ENCODE assay signal across 8 cellular contexts in genomic region chr16:50066482-50067289, GRCh38. TPM values are rescaled to one million over a fixed set of nuclear protein-coding genes. Genes with fewer than 3 reads are reported as not detected.
DNase-seq lines count a peak whose midpoint lies in the region; ATAC-seq and TF ChIP-seq lines count a peak whose summit lies in the region.

No MANE protein-coding gene starts in this region.

- peak overlapping the region in 5 of 6 donors; percentile 14 to 93 (median 79) for H3K27ac Mint-ChIP-seq in naive B cell

- no peaks in the 10 kb centered on the region for H3K27me3 ChIP-seq in HUES64 (ENCODE audit: insufficient read depth, low read length)

- peak overlapping the region; percentile 87 to 95 (median 92) for H3K4me3 Mint-ChIP-seq in naive B cell

- peaks cover 4% of the 10 kb centered on the region for H3K4me1 ChIP-seq in HUES64 (ENCODE audit: insufficient read depth, low read length)

- no peaks in the 10 kb centered on the region for H3K9me3 Mint-ChIP-seq in naive B cell

- peaks cover 26 to 31% (median 27%) of the 10 kb centered on the region in 3 donors for H3K4me1 Mint-ChIP-seq in naive B cell

- H3K9me3 ChIP-seq in HUES64 (ENCODE audit: insufficient read depth, low read depth, low read length), result no peaks in the 10 kb centered on the region

- no peak for TF ChIP-seq CTCF in AG10803 (conservative IDR thresholded peaks at IDR 0.05; ENCODE audit: low read length)

- DNase-seq in AG10803 (ENCODE audit: low read depth) (no peak), caudate nucleus (lab: John Stamatoyannopoulos, UW) (peak in 4 of 61 donors; percentile 40 to 63 (median 42)), naive B cell (no peak), islet precursor cell (no peak)

- WGBS in HUES64, result 25% methylated on average over 34 of the region's 34 CpGs

- ATAC-seq in naive B cell (ENCODE audit: low read depth in 2 of 2) (no peak), HG02884 (IDR thresholded peaks at IDR 0.05; ENCODE audit: unreplicated experiment) (no peak), HG02798 (IDR thresholded peaks at IDR 0.05; ENCODE audit: poor library complexity, unreplicated experiment) (no peak), GM21737 (IDR thresholded peaks at IDR 0.05; ENCODE audit: unreplicated experiment) (no peak)

- peaks cover 32% of the 10 kb centered on the region for H3K36me3 ChIP-seq in HUES64 (ENCODE audit: insufficient read depth, low read length)

- H3K27ac ChIP-seq in HUES64 (ENCODE audit: low read depth, low read length), result peak overlapping the region; percentile 59; the same call in 1 of the 2 replicates
- peak overlapping the region; percentile 98 for H3K27ac ChIP-seq in caudate nucleus (ENCODE audit: low read depth, low read length)

- H3K4me3 ChIP-seq in AG10803 (ENCODE audit: low read length) (peak overlapping the region; percentile 96), HUES64 (ENCODE audit: low read length) (peak overlapping the region; percentile 97)

- H3K9ac ChIP-seq in HUES64 (ENCODE audit: low read depth, low read length), result peak overlapping the region; percentile 90

- peaks cover 7 to 12% of the 10 kb centered on the region in 2 donors for H3K36me3 Mint-ChIP-seq in naive B cell

- H3K27me3 Mint-ChIP-seq in naive B cell, result no peaks in the 10 kb centered on the region

RNA-seq across cellular contexts. Expression of gene HEATR3, which starts 0.9 kb away (rescaled TPM):
- polyA plus RNA-seq in HUES64 (2013, experiment 1 of 2), result 17.3 TPM
- polyA plus RNA-seq in HUES64 (2013, experiment 2 of 2), result 15.6 TPM
- polyA plus RNA-seq in naive B cell (ENCODE audit: low read depth in 6 of 6), result 1 to 10 TPM; 2.3 to 5.7 (median 4.1) TPM

RNA-seq across cellular contexts. Expression of gene CNEP1R1, which starts 41.7 kb away (rescaled TPM):
- 12.7 TPM for polyA plus RNA-seq in HUES64 (2013, experiment 1 of 2)
- polyA plus RNA-seq in HUES64 (2013, experiment 2 of 2), result 13.1 TPM
- polyA plus RNA-seq in naive B cell (ENCODE audit: low read depth in 6 of 6), result 10 to 100 TPM; 13.2 to 16.6 (median 14.2) TPM
